In the genomic region with DNA sequence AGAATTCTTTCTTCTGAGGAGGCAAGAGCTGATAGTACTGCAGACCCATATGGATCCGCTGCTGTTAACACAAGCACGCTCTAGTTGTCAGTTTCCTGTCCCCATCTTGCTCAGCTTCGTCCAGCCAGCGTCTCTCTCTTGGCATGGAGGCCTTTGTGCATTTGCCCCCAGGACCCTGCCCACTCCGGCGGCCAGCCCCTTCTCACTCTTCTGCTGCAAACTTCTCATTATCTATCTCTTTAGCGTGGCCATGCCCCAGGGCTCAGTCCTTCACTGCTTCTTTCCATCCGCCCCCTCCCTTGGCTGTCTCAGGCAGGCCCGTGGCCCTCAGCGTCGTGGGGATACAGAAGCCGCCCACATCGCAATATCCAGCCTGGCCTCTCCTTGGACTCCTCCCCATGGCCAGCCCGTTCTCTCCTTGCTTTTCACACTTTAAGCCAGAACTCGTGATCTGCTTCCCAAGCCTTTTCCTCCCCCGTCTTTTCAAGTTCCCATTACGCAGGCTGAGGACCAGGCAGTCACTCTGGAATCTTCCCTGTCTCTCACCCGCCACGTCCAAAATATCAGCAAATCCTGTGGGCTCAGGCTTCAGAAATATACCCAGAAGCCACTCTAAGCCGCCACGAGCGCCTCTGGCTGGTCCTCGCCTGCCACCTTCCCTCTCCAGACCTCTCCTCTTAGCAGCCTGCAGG, we compare ENCODE assay signal across 15 cellular contexts.
DNase-seq lines count a peak whose midpoint lies in the region; ATAC-seq and TF ChIP-seq lines count a peak whose summit lies in the region.
"Had no signal": no experiment of that assay in that cellular context is flagged by ENCODE, and none has a peak within 500 bp of the region (broad histone marks: within the 10 kb centered on the region; RNA-seq: fewer than 3 reads in every experiment).

No MANE protein-coding gene starts in this region.

- H3K9me3 ChIP-seq in H9 (ENCODE audit: control insufficient read depth, low read depth, low read length) (no peaks in the 10 kb centered on the region), endodermal cell (ENCODE audit: control insufficient read depth, low read length) (peaks cover 5% of the 10 kb centered on the region), left lung (no peaks in the 10 kb centered on the region), skeletal muscle tissue (ENCODE audit: control insufficient read depth in 3 of 3, low read length in 3 of 3) (no peaks in the 10 kb centered on the region)

- peak; percentile 25 for DNase-seq in H9
- DNase-seq in endodermal cell, result peak; percentile 43
- DNase-seq in left lung, result no peak
- DNase-seq in NCI-H82 (lab: John Stamatoyannopoulos, UW), result no peak
- DNase-seq: DMS79; effector memory CD4-positive, alpha-beta T cell; glutamatergic neuron; left colon; NCI-H2029 treated with DMSO at 0.1 percent for 48 hours; stimulated activated CD4-positive, alpha-beta T cell treated with anti-CD3 and anti-CD28 coated beads, Interleukin-2, amount 100 ng/mL, for 24 hours; stimulated activated naive CD4-positive, alpha-beta T cell treated with Interleukin-2 at 50 U/mL for 16 hours had no signal

- no peak overlapping the region for H3T11ph ChIP-seq in H9 (ENCODE audit: low read length)

- peaks cover 6 to 20% (median 6%) of the 10 kb centered on the region in 3 experiments; a peak in 5 of 7 replicates for H3K36me3 Mint-ChIP-seq in H9 (ENCODE audit: insufficient read depth in 1 of 3, low read depth in 3 of 3)
- H3K36me3 Mint-ChIP-seq in endodermal cell (ENCODE audit: low read depth), result no peaks in the 10 kb centered on the region

- H3K4me3 Mint-ChIP-seq in H9, result no peak overlapping the region
- no peak overlapping the region for H3K4me3 Mint-ChIP-seq in endodermal cell

- no peak overlapping the region for H4K5ac ChIP-seq in H9 (ENCODE audit: insufficient read length, low read depth, low read length)

- no peak overlapping the region for H4K8ac ChIP-seq in H9 (replicated peaks; ENCODE audit: insufficient read length, low read depth, low read length)

- no peak overlapping the region for H3K27ac ChIP-seq in H9 (ENCODE audit: insufficient read length, low read depth, low read length)
- no peak overlapping the region for H3K27ac ChIP-seq in endodermal cell (ENCODE audit: low read depth, low read length)
- H3K27ac ChIP-seq in left lung, result no peak overlapping the region
- H3K27ac ChIP-seq in skeletal muscle tissue (ENCODE audit: low read depth, low read length), result peak overlapping the region; percentile 51

- H2BK20ac ChIP-seq in H9 (ENCODE audit: low read depth, low read length, poor library complexity, severe bottlenecking), result no peak overlapping the region

- H3K4me1 Mint-ChIP-seq in H9 (peaks cover 27 to 35% of the 10 kb centered on the region in 2 experiments), endodermal cell (peaks cover 7% of the 10 kb centered on the region)

- no peak overlapping the region for H2BK5ac ChIP-seq in H9 (ENCODE audit: insufficient read length, low read length)

- H3K9ac ChIP-seq in H9 (ENCODE audit: extremely low read depth, insufficient read length, low read length) (no peak overlapping the region), endodermal cell (ENCODE audit: extremely low read depth, low read length, poor library complexity, severe bottlenecking) (no peak overlapping the region), skeletal muscle tissue (ENCODE audit: low read depth in 1 of 3, low read length in 3 of 3) (no peak overlapping the region)

- H3K4me2 ChIP-seq in H9 (ENCODE audit: insufficient read depth, insufficient read length, low read length), result no peak overlapping the region

- H2BK15ac ChIP-seq in H9 (ENCODE audit: low read depth, low read length), result no peak overlapping the region

- H3K27ac Mint-ChIP-seq in H9 (peak overlapping the region in 2 of 3 experiments; percentile 38 to 71; a peak in 2 of 7 replicates), endodermal cell (no peak overlapping the region)

- no peak overlapping the region for H3K18ac ChIP-seq in H9 (ENCODE audit: insufficient read length, low read depth, low read length)

- H3K4ac ChIP-seq in H9 (ENCODE audit: low read depth, low read length), result no peak overlapping the region

- H2AFZ ChIP-seq in H9 (ENCODE audit: low read length), result no peak overlapping the region

- no peak overlapping the region for H3K23ac ChIP-seq in H9 (ENCODE audit: insufficient read length, low read depth, low read length)

- intact Hi-C loops in left lung (cut with DNase I), result no loop called here

- no peak overlapping the region for H4K91ac ChIP-seq in H9 (ENCODE audit: insufficient read length, low read depth, low read length)

- H3K27me3 Mint-ChIP-seq in H9 (ENCODE audit: low read depth) (peaks cover 2% of the 10 kb centered on the region), endodermal cell (ENCODE audit: insufficient read depth) (no peaks in the 10 kb centered on the region)

- no peak overlapping the region for H3K56ac ChIP-seq in H9 (ENCODE audit: insufficient read length, low read depth, low read length)

- H3K4me3 ChIP-seq in endodermal cell (ENCODE audit: low read length), result no peak overlapping the region
- H3K4me3 ChIP-seq in left lung, result no peak overlapping the region
- peak overlapping the region in 1 of 3 donors; percentile 20 for H3K4me3 ChIP-seq in skeletal muscle tissue (ENCODE audit: low read length in 3 of 3)

- no peak overlapping the region for H2BK120ac ChIP-seq in H9 (ENCODE audit: low read depth, low read length, poor library complexity, severe bottlenecking)

- H3K36me3 ChIP-seq in endodermal cell (ENCODE audit: control insufficient read depth, insufficient read depth, low read length), result no peaks in the 10 kb centered on the region
- no peaks in the 10 kb centered on the region for H3K36me3 ChIP-seq in left lung
- no peaks in the 10 kb centered on the region for H3K36me3 ChIP-seq in skeletal muscle tissue (ENCODE audit: control insufficient read depth in 3 of 3, insufficient read depth in 3 of 3, low read length in 3 of 3)

- TF ChIP-seq CTCF in H9 (conservative IDR thresholded peaks at IDR 0.05) (no peak), endodermal cell (conservative IDR thresholded peaks at IDR 0.05) (no peak), left lung (IDR thresholded peaks at IDR 0.05) (no peak)

- no CpG with 5 or more reads among the region's 23 CpGs for WGBS in H9 (ENCODE audit: extremely low coverage, insufficient read length, low lambda C conversion rate)
- 87 to 90% methylated on average over 19 to 23 of the region's 23 CpGs for WGBS in endodermal cell (ENCODE audit: insufficient coverage in 1 of 2, insufficient read length in 1 of 2), 2 experiments

- H3K23me2 ChIP-seq in H9 (ENCODE audit: insufficient read length, low read depth, low read length, poor library complexity, severe bottlenecking), result no peaks in the 10 kb centered on the region

- H3K27me3 ChIP-seq in H9 (ENCODE audit: insufficient read depth, low read length), result no peaks in the 10 kb centered on the region
- H3K27me3 ChIP-seq in endodermal cell (ENCODE audit: control insufficient read depth, insufficient read depth, low read length, poor library complexity, severe bottlenecking), result no peaks in the 10 kb centered on the region
- no peaks in the 10 kb centered on the region for H3K27me3 ChIP-seq in left lung
- no peaks in the 10 kb centered on the region for H3K27me3 ChIP-seq in skeletal muscle tissue (ENCODE audit: control insufficient read depth in 3 of 3, insufficient read depth in 3 of 3, low read length in 3 of 3)

- H2AK5ac ChIP-seq in H9 (ENCODE audit: insufficient read length, low read length), result no peak overlapping the region

- peak; percentile 27 for ATAC-seq in left lung
- no peak for ATAC-seq in GM21390 (IDR thresholded peaks at IDR 0.05; ENCODE audit: unreplicated experiment)
- no peak for ATAC-seq in GM21528 (IDR thresholded peaks at IDR 0.05; ENCODE audit: low FRiP score, unreplicated experiment)
- no peak for ATAC-seq in GM19328 (IDR thresholded peaks at IDR 0.05; ENCODE audit: unreplicated experiment)

- no peaks in the 10 kb centered on the region; the same call in 1 of the 2 replicates for H3K4me1 ChIP-seq in H9 (ENCODE audit: insufficient read depth, low read length)
- no peaks in the 10 kb centered on the region for H3K4me1 ChIP-seq in endodermal cell (ENCODE audit: control insufficient read depth, insufficient read depth, low read length)
- peaks cover 5 to 36% of the 10 kb centered on the region in 2 donors for H3K4me1 ChIP-seq in left lung
- H3K4me1 ChIP-seq in skeletal muscle tissue (ENCODE audit: control insufficient read depth in 3 of 3, insufficient read depth in 3 of 3, low read length in 3 of 3), result peaks cover 41 to 50% (median 42%) of the 10 kb centered on the region in 3 donors

- H3K9me3 Mint-ChIP-seq in H9 (peaks cover 11 to 12% of the 10 kb centered on the region in 2 experiments), endodermal cell (peaks cover 12% of the 10 kb centered on the region)

- H3K79me1 ChIP-seq in H9 (ENCODE audit: insufficient read depth, low read depth, low read length, poor library complexity, severe bottlenecking), result no peaks in the 10 kb centered on the region

- no peaks in the 10 kb centered on the region for H4K20me1 ChIP-seq in H9 (ENCODE audit: control insufficient read depth, insufficient read depth, insufficient read length)

- H3K79me2 ChIP-seq in H9 (ENCODE audit: insufficient read depth, low read length), result no peaks in the 10 kb centered on the region

- no peak overlapping the region for H3K14ac ChIP-seq in H9 (ENCODE audit: insufficient read depth, low read length)

- H2BK12ac ChIP-seq in H9 (ENCODE audit: insufficient read length, low read depth, low read length), result no peak overlapping the region

Comparison
In these comparisons a context has a peak if more than half of its experiments do, and no peak if none do; other contexts are left out.
1. DNase-seq: peak in H9 (single experiment) and endodermal cell (single experiment); none in left lung (0 of 2) and NCI-H82 (single experiment).